Comparison of ENCODE assay signal across 8 cellular contexts in genomic region chr2:203533696-203534471, GRCh38. TPM values are rescaled to one million over a fixed set of nuclear protein-coding genes. Genes with fewer than 3 reads are reported as not detected.
DNase-seq lines count a peak whose midpoint lies in the region; ATAC-seq and FAIRE-seq lines count a peak whose summit lies in the region.

No MANE protein-coding gene starts in this region.

- no peak overlapping the region for H3K27ac Mint-ChIP-seq in activated naive CD4-positive, alpha-beta T cell treated with anti-CD3 and anti-CD28 coated beads, Interleukin-2, amount 10 ng/mL, durations not matched to agents 7 days and 5 days

- H3K4me3 ChIP-seq in muscle layer of duodenum (ENCODE audit: low read depth in 1 of 2, low read length in 2 of 2), result peak overlapping the region; percentile 77 to 92

- H3K4me1 ChIP-seq in muscle layer of duodenum (ENCODE audit: control insufficient read depth in 1 of 2, insufficient read depth in 2 of 2, low read length in 2 of 2), result peaks cover 0 to 10% of the 10 kb centered on the region in 2 donors

- no peaks in the 10 kb centered on the region for H3K27me3 ChIP-seq in muscle layer of duodenum (ENCODE audit: low read depth, low read length)

- H3K36me3 ChIP-seq in muscle layer of duodenum (ENCODE audit: control insufficient read depth in 1 of 2, insufficient read depth in 2 of 2, low read length in 2 of 2), result peaks cover 0 to 4% of the 10 kb centered on the region in 2 donors

- H3K36me3 Mint-ChIP-seq in activated naive CD4-positive, alpha-beta T cell treated with anti-CD3 and anti-CD28 coated beads, Interleukin-2, amount 10 ng/mL, durations not matched to agents 7 days and 5 days, result peaks cover 3% of the 10 kb centered on the region

- peaks cover 9% of the 10 kb centered on the region for H3K9me3 Mint-ChIP-seq in activated naive CD4-positive, alpha-beta T cell treated with anti-CD3 and anti-CD28 coated beads, Interleukin-2, amount 10 ng/mL, durations not matched to agents 7 days and 5 days

- no peaks in the 10 kb centered on the region for H3K9me3 ChIP-seq in muscle layer of duodenum (ENCODE audit: control insufficient read depth in 1 of 2, low read length in 2 of 2)

- CTCF ChIA-PET in activated naive CD4-positive, alpha-beta T cell treated with anti-CD3 and anti-CD28 coated beads, Interleukin-2, amount 10 ng/mL, durations not matched to agents 7 days and 5 days (lab: Charles Lee), result interaction anchor here (0.7 to 2.6 kb wide), 5 partner anchors 49 to 281 kb away, joined by 3 to 7 read pairs (median 4); no protein-coding TSS in a partner anchor

- DNase-seq in activated naive CD4-positive, alpha-beta T cell treated with anti-CD3 and anti-CD28 coated beads, Interleukin-2, amount 10 ng/mL, durations not matched to agents 7 days and 5 days, result peak; percentile 34
- DNase-seq in activated naive CD4-positive, alpha-beta T cell (lab: John Stamatoyannopoulos, UW), result no peak
- peak; percentile 54 for DNase-seq in RCC 7860 (ENCODE audit: low spot score)
- DNase-seq in dermis blood vessel endothelial cell, result peak; percentile 45
- no peak for DNase-seq in NCI-H2196 treated with DMSO at 0.1 percent for 48 hours (lab: John Stamatoyannopoulos, UW; ENCODE audit: unreplicated experiment)

- ATAC-seq in HG03045 (IDR thresholded peaks at IDR 0.05; ENCODE audit: unreplicated experiment) (no peak), HG03520 (IDR thresholded peaks at IDR 0.05; ENCODE audit: unreplicated experiment) (no peak)

- no peak for FAIRE-seq in RCC 7860 (lab: Jason Lieb, UNC)

- H3K4me3 Mint-ChIP-seq in activated naive CD4-positive, alpha-beta T cell treated with anti-CD3 and anti-CD28 coated beads, Interleukin-2, amount 10 ng/mL, durations not matched to agents 7 days and 5 days, result peak overlapping the region; percentile 75

- peak overlapping the region; percentile 43 for H3K27ac ChIP-seq in muscle layer of duodenum (ENCODE audit: low read length)

- peaks cover 25% of the 10 kb centered on the region for H3K4me1 Mint-ChIP-seq in activated naive CD4-positive, alpha-beta T cell treated with anti-CD3 and anti-CD28 coated beads, Interleukin-2, amount 10 ng/mL, durations not matched to agents 7 days and 5 days

- peaks cover 48% of the 10 kb centered on the region for H3K27me3 Mint-ChIP-seq in activated naive CD4-positive, alpha-beta T cell treated with anti-CD3 and anti-CD28 coated beads, Interleukin-2, amount 10 ng/mL, durations not matched to agents 7 days and 5 days

RNA-seq across cellular contexts. Expression of gene RAPH1, which starts 1.2 kb away (rescaled TPM):
- total RNA-seq in dermis blood vessel endothelial cell, result 38.6 and 67.8 TPM in 2 replicates

Comparison
In these comparisons a context has a peak if more than half of its experiments do, and no peak if none do; other contexts are left out.
1. DNase-seq: peak in activated naive CD4-positive, alpha-beta T cell treated with anti-CD3 and anti-CD28 coated beads, Interleukin-2, amount 10 ng/mL, durations not matched to agents 7 days and 5 days (single experiment), RCC 7860 (single experiment) and dermis blood vessel endothelial cell (single experiment); none in activated naive CD4-positive, alpha-beta T cell (0 of 4) and NCI-H2196 treated with DMSO at 0.1 percent for 48 hours (single experiment).